Comparison of ENCODE assay signal across 1 cellular context in the genomic region with DNA sequence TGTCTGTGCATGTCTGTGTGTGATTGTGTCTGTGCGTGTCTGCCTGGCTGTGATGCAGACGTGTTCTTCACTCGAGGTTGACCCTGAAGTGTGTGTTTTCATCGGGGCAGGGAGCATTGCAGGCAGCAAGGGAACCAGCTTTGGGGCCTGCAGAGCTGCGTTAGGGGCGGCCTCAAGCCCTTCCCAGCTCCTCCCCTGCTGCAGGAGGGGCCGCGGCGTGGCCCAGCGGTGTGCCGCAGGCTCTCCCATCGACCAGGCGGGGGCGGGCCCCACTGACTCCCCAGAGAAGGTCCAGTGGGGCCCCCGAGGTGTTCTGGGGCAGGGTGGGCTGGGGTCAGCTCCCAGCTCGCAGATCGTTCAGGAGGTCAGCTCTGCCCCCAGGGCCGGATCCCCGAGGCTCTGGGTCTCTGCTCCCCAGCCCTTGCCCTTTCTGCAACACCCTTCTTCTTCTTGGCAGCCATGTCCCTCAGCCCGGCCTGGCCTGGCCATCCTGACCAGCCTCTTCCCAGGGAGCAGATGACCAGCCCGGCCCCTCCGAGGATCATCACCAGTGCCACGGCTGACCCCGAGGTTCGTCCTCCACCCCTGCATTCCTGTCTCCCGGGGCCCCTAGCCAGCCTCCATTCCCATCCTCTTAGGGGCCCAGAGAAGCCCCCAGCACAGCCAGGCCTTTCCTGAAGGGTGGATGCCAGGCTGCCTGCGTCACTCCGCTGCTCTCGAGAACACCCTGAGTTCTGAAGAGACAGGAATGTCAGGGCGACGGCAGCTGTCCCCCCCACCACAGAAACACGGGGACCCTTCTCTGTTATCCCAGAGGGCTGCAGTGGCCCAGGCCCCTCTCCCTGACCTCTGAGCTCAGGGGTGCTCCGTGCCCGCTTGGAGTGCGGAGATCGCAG.
TF ChIP-seq lines count a peak whose summit lies in the region.

No MANE protein-coding gene starts in this region.

TF ChIP-seq in HepG2, 621 proteins besides CTCF, POLR2A, EP300 and RAD21 (continued from another document and continues in another):
- TF ChIP-seq, protein P1, sequence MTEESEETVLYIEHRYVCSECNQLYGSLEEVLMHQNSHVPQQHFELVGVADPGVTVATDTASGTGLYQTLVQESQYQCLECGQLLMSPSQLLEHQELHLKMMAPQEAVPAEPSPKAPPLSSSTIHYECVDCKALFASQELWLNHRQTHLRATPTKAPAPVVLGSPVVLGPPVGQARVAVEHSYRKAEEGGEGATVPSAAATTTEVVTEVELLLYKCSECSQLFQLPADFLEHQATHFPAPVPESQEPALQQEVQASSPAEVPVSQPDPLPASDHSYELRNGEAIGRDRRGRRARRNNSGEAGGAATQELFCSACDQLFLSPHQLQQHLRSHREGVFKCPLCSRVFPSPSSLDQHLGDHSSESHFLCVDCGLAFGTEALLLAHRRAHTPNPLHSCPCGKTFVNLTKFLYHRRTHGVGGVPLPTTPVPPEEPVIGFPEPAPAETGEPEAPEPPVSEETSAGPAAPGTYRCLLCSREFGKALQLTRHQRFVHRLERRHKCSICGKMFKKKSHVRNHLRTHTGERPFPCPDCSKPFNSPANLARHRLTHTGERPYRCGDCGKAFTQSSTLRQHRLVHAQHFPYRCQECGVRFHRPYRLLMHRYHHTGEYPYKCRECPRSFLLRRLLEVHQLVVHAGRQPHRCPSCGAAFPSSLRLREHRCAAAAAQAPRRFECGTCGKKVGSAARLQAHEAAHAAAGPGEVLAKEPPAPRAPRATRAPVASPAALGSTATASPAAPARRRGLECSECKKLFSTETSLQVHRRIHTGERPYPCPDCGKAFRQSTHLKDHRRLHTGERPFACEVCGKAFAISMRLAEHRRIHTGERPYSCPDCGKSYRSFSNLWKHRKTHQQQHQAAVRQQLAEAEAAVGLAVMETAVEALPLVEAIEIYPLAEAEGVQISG (CRISPR knock-in tag; IDR thresholded peaks at IDR 0.05), result 0 out of 2 replicates have a peak, but pooled peaks have one; percentile 43
- no peak for TF ChIP-seq ZBTB1 (CRISPR knock-in tag; IDR thresholded peaks at IDR 0.05; ENCODE audit: borderline replicate concordance)
- TF ChIP-seq KDM2A (CRISPR knock-in tag; IDR thresholded peaks at IDR 0.05; ENCODE audit: borderline replicate concordance, low read depth), result peak; percentile 53; the same call in 1 of the 2 replicates
- TF ChIP-seq, protein P2, sequence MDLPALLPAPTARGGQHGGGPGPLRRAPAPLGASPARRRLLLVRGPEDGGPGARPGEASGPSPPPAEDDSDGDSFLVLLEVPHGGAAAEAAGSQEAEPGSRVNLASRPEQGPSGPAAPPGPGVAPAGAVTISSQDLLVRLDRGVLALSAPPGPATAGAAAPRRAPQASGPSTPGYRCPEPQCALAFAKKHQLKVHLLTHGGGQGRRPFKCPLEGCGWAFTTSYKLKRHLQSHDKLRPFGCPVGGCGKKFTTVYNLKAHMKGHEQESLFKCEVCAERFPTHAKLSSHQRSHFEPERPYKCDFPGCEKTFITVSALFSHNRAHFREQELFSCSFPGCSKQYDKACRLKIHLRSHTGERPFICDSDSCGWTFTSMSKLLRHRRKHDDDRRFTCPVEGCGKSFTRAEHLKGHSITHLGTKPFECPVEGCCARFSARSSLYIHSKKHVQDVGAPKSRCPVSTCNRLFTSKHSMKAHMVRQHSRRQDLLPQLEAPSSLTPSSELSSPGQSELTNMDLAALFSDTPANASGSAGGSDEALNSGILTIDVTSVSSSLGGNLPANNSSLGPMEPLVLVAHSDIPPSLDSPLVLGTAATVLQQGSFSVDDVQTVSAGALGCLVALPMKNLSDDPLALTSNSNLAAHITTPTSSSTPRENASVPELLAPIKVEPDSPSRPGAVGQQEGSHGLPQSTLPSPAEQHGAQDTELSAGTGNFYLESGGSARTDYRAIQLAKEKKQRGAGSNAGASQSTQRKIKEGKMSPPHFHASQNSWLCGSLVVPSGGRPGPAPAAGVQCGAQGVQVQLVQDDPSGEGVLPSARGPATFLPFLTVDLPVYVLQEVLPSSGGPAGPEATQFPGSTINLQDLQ (CRISPR knock-in tag; IDR thresholded peaks at IDR 0.05), result no peak
- TF ChIP-seq ZNF430 (CRISPR knock-in tag; IDR thresholded peaks at IDR 0.05), result no peak
- no peak for TF ChIP-seq ZNF547 (CRISPR knock-in tag; IDR thresholded peaks at IDR 0.05)
- no peak for TF ChIP-seq JUN (CRISPR knock-in tag; IDR thresholded peaks at IDR 0.05)
- TF ChIP-seq, protein P3, sequence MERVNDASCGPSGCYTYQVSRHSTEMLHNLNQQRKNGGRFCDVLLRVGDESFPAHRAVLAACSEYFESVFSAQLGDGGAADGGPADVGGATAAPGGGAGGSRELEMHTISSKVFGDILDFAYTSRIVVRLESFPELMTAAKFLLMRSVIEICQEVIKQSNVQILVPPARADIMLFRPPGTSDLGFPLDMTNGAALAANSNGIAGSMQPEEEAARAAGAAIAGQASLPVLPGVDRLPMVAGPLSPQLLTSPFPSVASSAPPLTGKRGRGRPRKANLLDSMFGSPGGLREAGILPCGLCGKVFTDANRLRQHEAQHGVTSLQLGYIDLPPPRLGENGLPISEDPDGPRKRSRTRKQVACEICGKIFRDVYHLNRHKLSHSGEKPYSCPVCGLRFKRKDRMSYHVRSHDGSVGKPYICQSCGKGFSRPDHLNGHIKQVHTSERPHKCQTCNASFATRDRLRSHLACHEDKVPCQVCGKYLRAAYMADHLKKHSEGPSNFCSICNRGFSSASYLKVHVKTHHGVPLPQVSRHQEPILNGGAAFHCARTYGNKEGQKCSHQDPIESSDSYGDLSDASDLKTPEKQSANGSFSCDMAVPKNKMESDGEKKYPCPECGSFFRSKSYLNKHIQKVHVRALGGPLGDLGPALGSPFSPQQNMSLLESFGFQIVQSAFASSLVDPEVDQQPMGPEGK (CRISPR knock-in tag; IDR thresholded peaks at IDR 0.05), result peak; percentile 95
- no peak for TF ChIP-seq ZNF446 (CRISPR knock-in tag; IDR thresholded peaks at IDR 0.05)
- no peak for TF ChIP-seq ZNF44 (CRISPR knock-in tag; IDR thresholded peaks at IDR 0.05)
- TF ChIP-seq, protein P4, sequence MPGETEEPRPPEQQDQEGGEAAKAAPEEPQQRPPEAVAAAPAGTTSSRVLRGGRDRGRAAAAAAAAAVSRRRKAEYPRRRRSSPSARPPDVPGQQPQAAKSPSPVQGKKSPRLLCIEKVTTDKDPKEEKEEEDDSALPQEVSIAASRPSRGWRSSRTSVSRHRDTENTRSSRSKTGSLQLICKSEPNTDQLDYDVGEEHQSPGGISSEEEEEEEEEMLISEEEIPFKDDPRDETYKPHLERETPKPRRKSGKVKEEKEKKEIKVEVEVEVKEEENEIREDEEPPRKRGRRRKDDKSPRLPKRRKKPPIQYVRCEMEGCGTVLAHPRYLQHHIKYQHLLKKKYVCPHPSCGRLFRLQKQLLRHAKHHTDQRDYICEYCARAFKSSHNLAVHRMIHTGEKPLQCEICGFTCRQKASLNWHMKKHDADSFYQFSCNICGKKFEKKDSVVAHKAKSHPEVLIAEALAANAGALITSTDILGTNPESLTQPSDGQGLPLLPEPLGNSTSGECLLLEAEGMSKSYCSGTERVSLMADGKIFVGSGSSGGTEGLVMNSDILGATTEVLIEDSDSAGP (CRISPR knock-in tag; IDR thresholded peaks at IDR 0.05; ENCODE audit: borderline replicate concordance), result peak; percentile 60; the same call in 1 of the 2 replicates
- no peak for TF ChIP-seq ZNF260 (CRISPR knock-in tag; IDR thresholded peaks at IDR 0.05; ENCODE audit: borderline replicate concordance, low read depth)
- no peak for TF ChIP-seq KLF16 (CRISPR knock-in tag; IDR thresholded peaks at IDR 0.05)
- TF ChIP-seq, protein P5, sequence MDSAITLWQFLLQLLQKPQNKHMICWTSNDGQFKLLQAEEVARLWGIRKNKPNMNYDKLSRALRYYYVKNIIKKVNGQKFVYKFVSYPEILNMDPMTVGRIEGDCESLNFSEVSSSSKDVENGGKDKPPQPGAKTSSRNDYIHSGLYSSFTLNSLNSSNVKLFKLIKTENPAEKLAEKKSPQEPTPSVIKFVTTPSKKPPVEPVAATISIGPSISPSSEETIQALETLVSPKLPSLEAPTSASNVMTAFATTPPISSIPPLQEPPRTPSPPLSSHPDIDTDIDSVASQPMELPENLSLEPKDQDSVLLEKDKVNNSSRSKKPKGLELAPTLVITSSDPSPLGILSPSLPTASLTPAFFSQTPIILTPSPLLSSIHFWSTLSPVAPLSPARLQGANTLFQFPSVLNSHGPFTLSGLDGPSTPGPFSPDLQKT (CRISPR knock-in tag; IDR thresholded peaks at IDR 0.05; ENCODE audit: borderline replicate concordance), result no peak
- TF ChIP-seq, protein P6, sequence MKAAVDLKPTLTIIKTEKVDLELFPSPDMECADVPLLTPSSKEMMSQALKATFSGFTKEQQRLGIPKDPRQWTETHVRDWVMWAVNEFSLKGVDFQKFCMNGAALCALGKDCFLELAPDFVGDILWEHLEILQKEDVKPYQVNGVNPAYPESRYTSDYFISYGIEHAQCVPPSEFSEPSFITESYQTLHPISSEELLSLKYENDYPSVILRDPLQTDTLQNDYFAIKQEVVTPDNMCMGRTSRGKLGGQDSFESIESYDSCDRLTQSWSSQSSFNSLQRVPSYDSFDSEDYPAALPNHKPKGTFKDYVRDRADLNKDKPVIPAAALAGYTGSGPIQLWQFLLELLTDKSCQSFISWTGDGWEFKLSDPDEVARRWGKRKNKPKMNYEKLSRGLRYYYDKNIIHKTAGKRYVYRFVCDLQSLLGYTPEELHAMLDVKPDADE (CRISPR knock-in tag; IDR thresholded peaks at IDR 0.05), result no peak
- TF ChIP-seq, protein P7, sequence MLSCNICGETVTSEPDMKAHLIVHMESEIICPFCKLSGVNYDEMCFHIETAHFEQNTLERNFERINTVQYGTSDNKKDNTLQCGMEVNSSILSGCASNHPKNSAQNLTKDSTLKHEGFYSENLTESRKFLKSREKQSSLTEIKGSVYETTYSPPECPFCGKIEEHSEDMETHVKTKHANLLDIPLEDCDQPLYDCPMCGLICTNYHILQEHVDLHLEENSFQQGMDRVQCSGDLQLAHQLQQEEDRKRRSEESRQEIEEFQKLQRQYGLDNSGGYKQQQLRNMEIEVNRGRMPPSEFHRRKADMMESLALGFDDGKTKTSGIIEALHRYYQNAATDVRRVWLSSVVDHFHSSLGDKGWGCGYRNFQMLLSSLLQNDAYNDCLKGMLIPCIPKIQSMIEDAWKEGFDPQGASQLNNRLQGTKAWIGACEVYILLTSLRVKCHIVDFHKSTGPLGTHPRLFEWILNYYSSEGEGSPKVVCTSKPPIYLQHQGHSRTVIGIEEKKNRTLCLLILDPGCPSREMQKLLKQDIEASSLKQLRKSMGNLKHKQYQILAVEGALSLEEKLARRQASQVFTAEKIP (CRISPR knock-in tag; IDR thresholded peaks at IDR 0.05; ENCODE audit: borderline replicate concordance), result no peak
- TF ChIP-seq, protein P8, sequence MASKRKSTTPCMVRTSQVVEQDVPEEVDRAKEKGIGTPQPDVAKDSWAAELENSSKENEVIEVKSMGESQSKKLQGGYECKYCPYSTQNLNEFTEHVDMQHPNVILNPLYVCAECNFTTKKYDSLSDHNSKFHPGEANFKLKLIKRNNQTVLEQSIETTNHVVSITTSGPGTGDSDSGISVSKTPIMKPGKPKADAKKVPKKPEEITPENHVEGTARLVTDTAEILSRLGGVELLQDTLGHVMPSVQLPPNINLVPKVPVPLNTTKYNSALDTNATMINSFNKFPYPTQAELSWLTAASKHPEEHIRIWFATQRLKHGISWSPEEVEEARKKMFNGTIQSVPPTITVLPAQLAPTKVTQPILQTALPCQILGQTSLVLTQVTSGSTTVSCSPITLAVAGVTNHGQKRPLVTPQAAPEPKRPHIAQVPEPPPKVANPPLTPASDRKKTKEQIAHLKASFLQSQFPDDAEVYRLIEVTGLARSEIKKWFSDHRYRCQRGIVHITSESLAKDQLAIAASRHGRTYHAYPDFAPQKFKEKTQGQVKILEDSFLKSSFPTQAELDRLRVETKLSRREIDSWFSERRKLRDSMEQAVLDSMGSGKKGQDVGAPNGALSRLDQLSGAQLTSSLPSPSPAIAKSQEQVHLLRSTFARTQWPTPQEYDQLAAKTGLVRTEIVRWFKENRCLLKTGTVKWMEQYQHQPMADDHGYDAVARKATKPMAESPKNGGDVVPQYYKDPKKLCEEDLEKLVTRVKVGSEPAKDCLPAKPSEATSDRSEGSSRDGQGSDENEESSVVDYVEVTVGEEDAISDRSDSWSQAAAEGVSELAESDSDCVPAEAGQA (IDR thresholded peaks at IDR 0.05; ENCODE audit: low read depth), result no peak
- TF ChIP-seq, protein P8 (CRISPR knock-in tag; IDR thresholded peaks at IDR 0.05; ENCODE audit: borderline replicate concordance), result no peak
- TF ChIP-seq ZNF3 (CRISPR knock-in tag; IDR thresholded peaks at IDR 0.05), result no peak
- TF ChIP-seq, protein P9, sequence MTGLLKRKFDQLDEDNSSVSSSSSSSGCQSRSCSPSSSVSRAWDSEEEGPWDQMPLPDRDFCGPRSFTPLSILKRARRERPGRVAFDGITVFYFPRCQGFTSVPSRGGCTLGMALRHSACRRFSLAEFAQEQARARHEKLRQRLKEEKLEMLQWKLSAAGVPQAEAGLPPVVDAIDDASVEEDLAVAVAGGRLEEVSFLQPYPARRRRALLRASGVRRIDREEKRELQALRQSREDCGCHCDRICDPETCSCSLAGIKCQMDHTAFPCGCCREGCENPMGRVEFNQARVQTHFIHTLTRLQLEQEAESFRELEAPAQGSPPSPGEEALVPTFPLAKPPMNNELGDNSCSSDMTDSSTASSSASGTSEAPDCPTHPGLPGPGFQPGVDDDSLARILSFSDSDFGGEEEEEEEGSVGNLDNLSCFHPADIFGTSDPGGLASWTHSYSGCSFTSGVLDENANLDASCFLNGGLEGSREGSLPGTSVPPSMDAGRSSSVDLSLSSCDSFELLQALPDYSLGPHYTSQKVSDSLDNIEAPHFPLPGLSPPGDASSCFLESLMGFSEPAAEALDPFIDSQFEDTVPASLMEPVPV (CRISPR knock-in tag; IDR thresholded peaks at IDR 0.05), result no peak
- TF ChIP-seq ZNF572 (CRISPR knock-in tag; IDR thresholded peaks at IDR 0.05), result no peak
- no peak; the same call in 1 of the 2 replicates for TF ChIP-seq ZNF761 (CRISPR knock-in tag; conservative IDR thresholded peaks at IDR 0.05)
- TF ChIP-seq FIP1L1 (IDR thresholded peaks at IDR 0.05; ENCODE audit: borderline replicate concordance, insufficient read depth, low read depth, low read length), result no peak
- TF ChIP-seq SYNCRIP (IDR thresholded peaks at IDR 0.05; ENCODE audit: insufficient read depth, low read depth, low read length), result no peak
